In genomic region chr11:130123414-130124040, GRCh38 we compare ENCODE assay signal across 16 cellular contexts. TPM values are rescaled to one million over a fixed set of nuclear protein-coding genes. Genes with fewer than 3 reads are reported as not detected.
DNase-seq lines count a peak whose midpoint lies in the region; ATAC-seq and TF ChIP-seq lines count a peak whose summit lies in the region.
"Had no signal": no experiment of that assay in that cellular context is flagged by ENCODE, and none has a peak within 500 bp of the region (broad histone marks: within the 10 kb centered on the region; RNA-seq: fewer than 3 reads in every experiment).

No MANE protein-coding gene starts in this region.

- POLR2A ChIA-PET in WTC11 (lab: Charles Lee) = no interaction called here
- POLR2A ChIA-PET in T-cell (lab: Charles Lee) = no interaction called here

- H3K27me3 ChIP-seq in BLaER1 treated with 17β-estradiol and CSF1 and Interleukin-3, amounts not matched to agents 10 nM and 100 nM = no peaks in the 10 kb centered on the region
- no peaks in the 10 kb centered on the region for H3K27me3 ChIP-seq in gastroesophageal sphincter
- H3K27me3 ChIP-seq: foreskin keratinocyte had no signal

- peak overlapping the region in 7 of 11 experiments; percentile 6 to 69 (median 59); a peak in 12 of 22 replicates for H3K9ac ChIP-seq in BLaER1 treated with 17β-estradiol and CSF1 and Interleukin-3, amounts not matched to agents 10 nM and 100 nM

- H3K36me3 Mint-ChIP-seq in WTC11 (peaks cover 67% of the 10 kb centered on the region), progenitor cell of endocrine pancreas (ENCODE audit: insufficient read depth) (peaks cover 24% of the 10 kb centered on the region), T-cell (peaks cover 31% of the 10 kb centered on the region)

- H3K4me1 Mint-ChIP-seq in WTC11 (peaks cover 14% of the 10 kb centered on the region), progenitor cell of endocrine pancreas (ENCODE audit: low read depth) (peaks cover 20% of the 10 kb centered on the region), T-cell (peaks cover 35 to 42% (median 39%) of the 10 kb centered on the region in 3 donors)

- DNase-seq in WTC11 (ENCODE audit: low spot score) (no peak), progenitor cell of endocrine pancreas (ENCODE audit: low spot score, unreplicated experiment) (no peak), T-cell (no peak), DMS153 treated with DMSO at 0.1 percent for 48 hours (lab: John Stamatoyannopoulos, UW; ENCODE audit: unreplicated experiment) (no peak), EL (no peak)
- DNase-seq: DND-41; islet precursor cell; NCI-H1436; NCI-H526; stimulated activated CD4-positive, alpha-beta T cell treated with anti-CD3 and anti-CD28 coated beads, Interleukin-15, amount 100 ng/mL, for 24 hours had no signal

- peak overlapping the region in 3 of 10 experiments; percentile 2 to 20 (median 20); a peak in 4 of 20 replicates for H3K4me3 ChIP-seq in BLaER1 treated with 17β-estradiol and CSF1 and Interleukin-3, amounts not matched to agents 10 nM and 100 nM
- H3K4me3 ChIP-seq in gastroesophageal sphincter = no peak overlapping the region
- H3K4me3 ChIP-seq: GM12878 had no signal

- H3K9me3 ChIP-seq in BLaER1 treated with 17β-estradiol and CSF1 and Interleukin-3, amounts not matched to agents 10 nM and 100 nM (replicated peaks in 1 of 11) = peaks cover 0 to 18% (median 0%) of the 10 kb centered on the region in 11 experiments; a peak in 6 of 22 replicates
- no peaks in the 10 kb centered on the region for H3K9me3 ChIP-seq in gastroesophageal sphincter

- peak overlapping the region in 10 of 11 experiments; percentile 41 to 86 (median 64); a peak in 17 of 22 replicates for H3K27ac ChIP-seq in BLaER1 treated with 17β-estradiol and CSF1 and Interleukin-3, amounts not matched to agents 10 nM and 100 nM
- H3K27ac ChIP-seq in gastroesophageal sphincter = peak overlapping the region; percentile 34 to 66 (median 62)
- H3K27ac ChIP-seq: foreskin keratinocyte had no signal

- H3K27me3 Mint-ChIP-seq in WTC11 (ENCODE audit: low read depth) = no peaks in the 10 kb centered on the region
- no peaks in the 10 kb centered on the region for H3K27me3 Mint-ChIP-seq in progenitor cell of endocrine pancreas
- H3K27me3 Mint-ChIP-seq in T-cell = no peaks in the 10 kb centered on the region

- H3K36me3 ChIP-seq in BLaER1 treated with 17β-estradiol and CSF1 and Interleukin-3, amounts not matched to agents 10 nM and 100 nM = peaks cover 60 to 90% (median 77%) of the 10 kb centered on the region in 11 experiments
- H3K36me3 ChIP-seq in gastroesophageal sphincter = peaks cover 0 to 78% of the 10 kb centered on the region in 2 donors

- no peak for TF ChIP-seq POLR2A in gastroesophageal sphincter (IDR thresholded peaks at IDR 0.05)

- CTCF ChIA-PET in WTC11 (lab: Charles Lee) (interaction anchor here (1.0 to 1.5 kb wide), 2 partner anchors 9 to 23 kb away, joined by 3 to 10 read pairs; no protein-coding TSS in a partner anchor), T-cell (lab: Charles Lee) (no interaction called here)

- no peak for TF ChIP-seq EP300 in gastroesophageal sphincter (IDR thresholded peaks at IDR 0.05)

- TF ChIP-seq CTCF in WTC11 (IDR thresholded peaks at IDR 0.05) (no peak), gastroesophageal sphincter (IDR thresholded peaks at IDR 0.05) (no peak), progenitor cell of endocrine pancreas (IDR thresholded peaks at IDR 0.05; ENCODE audit: unreplicated experiment) (no peak)

- peak overlapping the region in 9 of 11 experiments; percentile 28 to 93 (median 85); a peak in 16 of 22 replicates for H3K4me2 ChIP-seq in BLaER1 treated with 17β-estradiol and CSF1 and Interleukin-3, amounts not matched to agents 10 nM and 100 nM

- ATAC-seq in WTC11 (no peak), gastroesophageal sphincter (no peak), T-cell (replicated peaks in 1 of 4) (no peak), HG03095 (IDR thresholded peaks at IDR 0.05; ENCODE audit: unreplicated experiment) (no peak)
- ATAC-seq: GM12878 had no signal

- H3K27ac Mint-ChIP-seq in WTC11 = peak overlapping the region; percentile 48; the same call in 1 of the 2 replicates
- peak overlapping the region; percentile 59 for H3K27ac Mint-ChIP-seq in progenitor cell of endocrine pancreas
- no peak overlapping the region for H3K27ac Mint-ChIP-seq in T-cell
- H3K27ac Mint-ChIP-seq: activated naive CD8-positive, alpha-beta T cell had no signal

- H3K4me3 Mint-ChIP-seq in WTC11 (no peak overlapping the region), progenitor cell of endocrine pancreas (ENCODE audit: low read depth) (no peak overlapping the region), T-cell (no peak overlapping the region)
- H3K4me3 Mint-ChIP-seq: activated naive CD8-positive, alpha-beta T cell had no signal

- H4K20me1 ChIP-seq in BLaER1 treated with 17β-estradiol and CSF1 and Interleukin-3, amounts not matched to agents 10 nM and 100 nM = peaks cover 0 to 85% (median 14%) of the 10 kb centered on the region in 11 experiments; a peak in 9 of 22 replicates

- peaks cover 43 to 97% (median 79%) of the 10 kb centered on the region in 10 experiments for H3K4me1 ChIP-seq in BLaER1 treated with 17β-estradiol and CSF1 and Interleukin-3, amounts not matched to agents 10 nM and 100 nM
- H3K4me1 ChIP-seq in gastroesophageal sphincter = peaks cover 0 to 50% (median 13%) of the 10 kb centered on the region in 3 donors
- H3K4me1 ChIP-seq: foreskin keratinocyte had no signal

- 60 to 71% methylated on average over 1 to 5 of the region's 32 CpGs for WGBS in gastroesophageal sphincter (ENCODE audit: low coverage in 1 of 2), 2 donors

- H3K9me3 Mint-ChIP-seq in WTC11 (no peaks in the 10 kb centered on the region), progenitor cell of endocrine pancreas (ENCODE audit: low read depth) (no peaks in the 10 kb centered on the region), T-cell (no peaks in the 10 kb centered on the region)

TF ChIP-seq in WTC11, 78 proteins besides CTCF, POLR2A, EP300 and RAD21 (continues in another document):
- TF ChIP-seq ZNF425 (CRISPR knock-in tag; conservative IDR thresholded peaks at IDR 0.05) (no peak), FOXP1 (CRISPR knock-in tag; IDR thresholded peaks at IDR 0.05; ENCODE audit: borderline replicate concordance) (no peak)
- TF ChIP-seq, protein P1, sequence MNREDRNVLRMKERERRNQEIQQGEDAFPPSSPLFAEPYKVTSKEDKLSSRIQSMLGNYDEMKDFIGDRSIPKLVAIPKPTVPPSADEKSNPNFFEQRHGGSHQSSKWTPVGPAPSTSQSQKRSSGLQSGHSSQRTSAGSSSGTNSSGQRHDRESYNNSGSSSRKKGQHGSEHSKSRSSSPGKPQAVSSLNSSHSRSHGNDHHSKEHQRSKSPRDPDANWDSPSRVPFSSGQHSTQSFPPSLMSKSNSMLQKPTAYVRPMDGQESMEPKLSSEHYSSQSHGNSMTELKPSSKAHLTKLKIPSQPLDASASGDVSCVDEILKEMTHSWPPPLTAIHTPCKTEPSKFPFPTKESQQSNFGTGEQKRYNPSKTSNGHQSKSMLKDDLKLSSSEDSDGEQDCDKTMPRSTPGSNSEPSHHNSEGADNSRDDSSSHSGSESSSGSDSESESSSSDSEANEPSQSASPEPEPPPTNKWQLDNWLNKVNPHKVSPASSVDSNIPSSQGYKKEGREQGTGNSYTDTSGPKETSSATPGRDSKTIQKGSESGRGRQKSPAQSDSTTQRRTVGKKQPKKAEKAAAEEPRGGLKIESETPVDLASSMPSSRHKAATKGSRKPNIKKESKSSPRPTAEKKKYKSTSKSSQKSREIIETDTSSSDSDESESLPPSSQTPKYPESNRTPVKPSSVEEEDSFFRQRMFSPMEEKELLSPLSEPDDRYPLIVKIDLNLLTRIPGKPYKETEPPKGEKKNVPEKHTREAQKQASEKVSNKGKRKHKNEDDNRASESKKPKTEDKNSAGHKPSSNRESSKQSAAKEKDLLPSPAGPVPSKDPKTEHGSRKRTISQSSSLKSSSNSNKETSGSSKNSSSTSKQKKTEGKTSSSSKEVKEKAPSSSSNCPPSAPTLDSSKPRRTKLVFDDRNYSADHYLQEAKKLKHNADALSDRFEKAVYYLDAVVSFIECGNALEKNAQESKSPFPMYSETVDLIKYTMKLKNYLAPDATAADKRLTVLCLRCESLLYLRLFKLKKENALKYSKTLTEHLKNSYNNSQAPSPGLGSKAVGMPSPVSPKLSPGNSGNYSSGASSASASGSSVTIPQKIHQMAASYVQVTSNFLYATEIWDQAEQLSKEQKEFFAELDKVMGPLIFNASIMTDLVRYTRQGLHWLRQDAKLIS (CRISPR knock-in tag; IDR thresholded peaks at IDR 0.05; ENCODE audit: borderline replicate concordance) = no peak

RNA-seq across cellular contexts. Expression of gene ST14, which starts 36.1 kb away (rescaled TPM):
- total RNA-seq in WTC11 (2021) (27.5 to 33.9 TPM (median 27.8 TPM) in 3 replicates), gastroesophageal sphincter (10 to 100 TPM in 1 of 4 donors, 1 to 10 TPM in 2, under 1 TPM in 1; 0.62 to 16.5 (median 1.8) TPM), progenitor cell of endocrine pancreas (94.7 and 94.9 TPM in 2 replicates), T-cell (1 to 10 TPM in 2 of 5 donors, under 1 TPM in 3; 0.49 to 1.5 (median 0.82) TPM)

RNA-seq across cellular contexts. Expression of gene APLP2, which starts 53.8 kb away (rescaled TPM):
- 340 to 353 TPM (median 345 TPM) in 3 replicates for total RNA-seq in WTC11 (2021)
- 100 to 1,000 TPM; 386 to 533 (median 452) TPM for total RNA-seq in gastroesophageal sphincter
- 374 and 375 TPM in 2 replicates for total RNA-seq in progenitor cell of endocrine pancreas
- 10 to 100 TPM; 36.4 to 61.9 (median 51.0) TPM for total RNA-seq in T-cell

Comparison
In these comparisons a context has a peak if more than half of its experiments do, and no peak if none do; other contexts are left out.
1. H3K27ac Mint-ChIP-seq: peak in WTC11 (single experiment) and progenitor cell of endocrine pancreas (single experiment); none in T-cell (0 of 2).